In genomic region chr5:98461485-98461884, GRCh38 we compare ENCODE assay signal across 32 cellular contexts.
"Had no signal": no experiment of that assay in that cellular context is flagged by ENCODE, and none has a peak within 500 bp of the region (broad histone marks: within the 10 kb centered on the region; RNA-seq: fewer than 3 reads in every experiment).

No MANE protein-coding gene starts in this region.

- H3K27ac ChIP-seq: adrenal gland, body of pancreas, breast epithelium, PC-9, RWPE1, WERI-Rb-1 had no signal

- H3K9me3 Mint-ChIP-seq: activated CD4-positive, alpha-beta memory T cell treated with anti-CD3 and anti-CD28 coated beads, Interleukin-2, amount 10 ng/mL, durations not matched to agents 7 days and 5 days; activated naive CD4-positive, alpha-beta T cell treated with anti-CD3 and anti-CD28 coated beads for 36 hours had no signal

- H3K4me1 ChIP-seq: adrenal gland, body of pancreas, breast epithelium had no signal

- H2AFZ ChIP-seq: PC-9 had no signal

- H3K4me3 ChIP-seq: adrenal gland, body of pancreas, breast epithelium, PC-9 had no signal

- H3K9me3 ChIP-seq: adrenal gland, body of pancreas, breast epithelium had no signal

- H3K27me3 Mint-ChIP-seq: activated CD4-positive, alpha-beta memory T cell treated with anti-CD3 and anti-CD28 coated beads, Interleukin-2, amount 10 ng/mL, durations not matched to agents 7 days and 5 days; activated CD8-positive, alpha-beta memory T cell treated with anti-CD3 and anti-CD28 coated beads, Interleukin-2, amount 10 ng/mL, durations not matched to agents 7 days and 5 days; activated T-helper 17 cell treated with anti-CD3 and anti-CD28 coated beads, Interleukin-2, amount 50 U/mL, for 72 hours had no signal

- H3K36me3 ChIP-seq: adrenal gland, breast epithelium, WERI-Rb-1 had no signal

- H3K4me1 Mint-ChIP-seq: activated CD4-positive, alpha-beta memory T cell treated with anti-CD3 and anti-CD28 coated beads, Interleukin-2, amount 10 ng/mL, durations not matched to agents 7 days and 5 days; activated CD8-positive, alpha-beta memory T cell treated with anti-CD3 and anti-CD28 coated beads, Interleukin-2, amount 10 ng/mL, durations not matched to agents 7 days and 5 days; activated T-helper 17 cell treated with anti-CD3 and anti-CD28 coated beads, Interleukin-2, amount 50 U/mL, for 72 hours had no signal

- DNase-seq: activated CD4-positive, alpha-beta memory T cell treated with anti-CD3 and anti-CD28 coated beads, Interleukin-2, amount 10 ng/mL, durations not matched to agents 7 days and 5 days; activated CD4-positive, alpha-beta T cell treated with anti-CD3 and anti-CD28 coated beads for 1 hour; activated CD4-positive, alpha-beta T cell treated with anti-CD3 and anti-CD28 coated beads for 48 hours; activated CD4-positive, CD25-positive, alpha-beta regulatory T cell; activated CD8-positive, alpha-beta memory T cell treated with anti-CD3 and anti-CD28 coated beads for 24 hours; activated CD8-positive, alpha-beta memory T cell treated with anti-CD3 and anti-CD28 coated beads, Interleukin-2, amount 10 ng/mL, durations not matched to agents 7 days and 5 days; activated CD8-positive, alpha-beta memory T cell treated with anti-CD3 and anti-CD28 coated beads, Interleukin-2, amount 50 U/mL, for 48 hours; activated effector memory CD4-positive, alpha-beta T cell treated with anti-CD3 and anti-CD28 coated beads, Interleukin-2, amount 50 U/mL, for 16 hours; activated naive CD4-positive, alpha-beta T cell treated with anti-CD3 and anti-CD28 coated beads for 36 hours; activated T-cell treated with anti-CD3 and anti-CD28 coated beads, Interleukin-2, amount 50 U/mL, for 72 hours; adrenal gland; body of pancreas; central memory CD4-positive, alpha-beta T cell; Kasumi-1; KG1; MM.1S; MV-4-11; NCI-H1092; NCI-H1436 treated with DMSO at 0.1 percent for 48 hours; NCI-H1694 treated with DMSO at 0.1 percent for 48 hours; NCI-H2029; NCI-H2171; NCI-H226; NCI-H524 treated with DMSO at 0.1 percent for 48 hours; PC-9; T1000; WERI-Rb-1 had no signal

- H3K27ac Mint-ChIP-seq: activated CD4-positive, alpha-beta memory T cell treated with anti-CD3 and anti-CD28 coated beads, Interleukin-2, amount 10 ng/mL, durations not matched to agents 7 days and 5 days; activated CD8-positive, alpha-beta memory T cell treated with anti-CD3 and anti-CD28 coated beads, Interleukin-2, amount 10 ng/mL, durations not matched to agents 7 days and 5 days; activated naive CD4-positive, alpha-beta T cell treated with anti-CD3 and anti-CD28 coated beads for 36 hours; activated naive CD4-positive, alpha-beta T cell treated with anti-CD3 and anti-CD28 coated beads, Interleukin-2, amount 50 U/mL, for 72 hours; activated T-cell treated with anti-CD3 and anti-CD28 coated beads, Interleukin-2, amount 50 U/mL, for 72 hours; activated T-helper 17 cell treated with anti-CD3 and anti-CD28 coated beads, Interleukin-2, amount 50 U/mL, for 72 hours had no signal

- H3K27me3 ChIP-seq: adrenal gland, body of pancreas, breast epithelium had no signal

- H3K4me3 Mint-ChIP-seq: activated CD4-positive, alpha-beta memory T cell treated with anti-CD3 and anti-CD28 coated beads, Interleukin-2, amount 10 ng/mL, durations not matched to agents 7 days and 5 days; activated CD8-positive, alpha-beta memory T cell treated with anti-CD3 and anti-CD28 coated beads, Interleukin-2, amount 10 ng/mL, durations not matched to agents 7 days and 5 days; activated naive CD4-positive, alpha-beta T cell treated with anti-CD3 and anti-CD28 coated beads for 36 hours; activated T-cell treated with anti-CD3 and anti-CD28 coated beads, Interleukin-2, amount 50 U/mL, for 72 hours; activated T-helper 17 cell treated with anti-CD3 and anti-CD28 coated beads, Interleukin-2, amount 50 U/mL, for 72 hours had no signal

- H3K4me2 ChIP-seq: PC-9 had no signal

- ATAC-seq: activated CD8-positive, alpha-beta memory T cell treated with anti-CD3 and anti-CD28 coated beads, Interleukin-2, amount 10 ng/mL, durations not matched to agents 7 days and 5 days; activated naive CD4-positive, alpha-beta T cell treated with anti-CD3 and anti-CD28 coated beads, Interleukin-2, amount 50 U/mL, for 72 hours; activated T-cell treated with anti-CD3 and anti-CD28 coated beads, Interleukin-2, amount 50 U/mL, for 72 hours; activated T-helper 17 cell treated with anti-CD3 and anti-CD28 coated beads, Interleukin-2, amount 50 U/mL, for 72 hours; body of pancreas; Right ventricle myocardium inferior had no signal

- H3K36me3 Mint-ChIP-seq: activated CD8-positive, alpha-beta memory T cell treated with anti-CD3 and anti-CD28 coated beads, Interleukin-2, amount 10 ng/mL, durations not matched to agents 7 days and 5 days; activated naive CD4-positive, alpha-beta T cell treated with anti-CD3 and anti-CD28 coated beads, Interleukin-2, amount 50 U/mL, for 72 hours had no signal
